Comparison of ENCODE assay signal across 18 cellular contexts in genomic region chr11:96008161-96008560, GRCh38.
DNase-seq lines count a peak whose midpoint lies in the region; ATAC-seq, FAIRE-seq and TF ChIP-seq lines count a peak whose summit lies in the region.
"Had no signal": no experiment of that assay in that cellular context is flagged by ENCODE, and none has a peak within 500 bp of the region (broad histone marks: within the 10 kb centered on the region; RNA-seq: fewer than 3 reads in every experiment).

No MANE protein-coding gene starts in this region.

- no peak overlapping the region for H3K9ac ChIP-seq in astrocyte (ENCODE audit: low read length)

- peaks cover 10% of the 10 kb centered on the region for H3K4me1 ChIP-seq in astrocyte (ENCODE audit: insufficient read depth, low read length)
- peaks cover 5 to 11% (median 10%) of the 10 kb centered on the region in 4 donors for H3K4me1 ChIP-seq in upper lobe of left lung

- no peak for FAIRE-seq in astrocyte (lab: Jason Lieb, UNC)
- no peak for FAIRE-seq in H54 (lab: Jason Lieb, UNC)

- H3K27ac Mint-ChIP-seq in astrocyte (ENCODE audit: unreplicated experiment) = no peak overlapping the region

- peaks cover 8% of the 10 kb centered on the region for H4K20me1 ChIP-seq in astrocyte (ENCODE audit: insufficient read depth, low read length)

- H3K27me3 ChIP-seq in astrocyte (ENCODE audit: insufficient read depth, low read length) = no peaks in the 10 kb centered on the region
- H3K27me3 ChIP-seq in upper lobe of left lung = no peaks in the 10 kb centered on the region

- H3K36me3 Mint-ChIP-seq in astrocyte (ENCODE audit: low read depth, unreplicated experiment) = no peaks in the 10 kb centered on the region

- TF ChIP-seq CTCF in astrocyte (IDR thresholded peaks at IDR 0.05; ENCODE audit: insufficient read depth, low read depth, low read length) (no peak), foreskin fibroblast (IDR thresholded peaks at IDR 0.05; ENCODE audit: low read depth, low read length) (no peak), upper lobe of left lung (IDR thresholded peaks at IDR 0.05) (no peak)

- H3K9me3 ChIP-seq in astrocyte (ENCODE audit: insufficient read depth, low read depth, low read length) = no peaks in the 10 kb centered on the region
- H3K9me3 ChIP-seq in upper lobe of left lung = no peaks in the 10 kb centered on the region

- TF ChIP-seq POLR2A in H54 (IDR thresholded peaks at IDR 0.05; ENCODE audit: low read depth, low read length) (no peak), upper lobe of left lung (IDR thresholded peaks at IDR 0.05) (no peak)

- ATAC-seq in upper lobe of left lung (ENCODE audit: low FRiP score in 2 of 2) = no peak
- ATAC-seq in HG03469 (IDR thresholded peaks at IDR 0.05; ENCODE audit: unreplicated experiment) = no peak

- peaks cover 32% of the 10 kb centered on the region for H3K4me1 Mint-ChIP-seq in astrocyte (ENCODE audit: low read depth, unreplicated experiment)

- no peak overlapping the region for H3K4me3 Mint-ChIP-seq in astrocyte (ENCODE audit: unreplicated experiment)

- no peaks in the 10 kb centered on the region for H3K27me3 Mint-ChIP-seq in astrocyte (ENCODE audit: low read depth, unreplicated experiment)

- H3K27ac ChIP-seq in astrocyte (ENCODE audit: low read depth, low read length) = no peak overlapping the region
- no peak overlapping the region for H3K27ac ChIP-seq in upper lobe of left lung
- H3K27ac ChIP-seq: 22Rv1, C4-2B had no signal

- DNase-seq in NCI-H345 (lab: John Stamatoyannopoulos, UW) = peak; percentile 2
- DNase-seq in NCI-H345 treated with DMSO at 0.1 percent for 48 hours (lab: John Stamatoyannopoulos, UW; ENCODE audit: unreplicated experiment) = no peak
- peak; percentile 54 for DNase-seq in astrocyte (ENCODE audit: low read depth)
- peak; percentile 28 to 46 for DNase-seq in foreskin fibroblast
- no peak for DNase-seq in H54 (ENCODE audit: insufficient read length, low spot score)
- DNase-seq in upper lobe of left lung = no peak
- no peak for DNase-seq in NCI-H774 (lab: John Stamatoyannopoulos, UW)
- DNase-seq: Caco-2, DMS79, GDM1, KG1, NCI-H1092, NCI-H187, SHP77 treated with DMSO at 0.1 percent for 48 hours, SW 1271 had no signal

- H3K4me3 ChIP-seq in astrocyte (ENCODE audit: insufficient read depth, low read depth, low read length) (no peak overlapping the region), foreskin fibroblast (ENCODE audit: low read depth in 1 of 2, low read length in 2 of 2) (no peak overlapping the region), upper lobe of left lung (no peak overlapping the region)

- no peak for TF ChIP-seq EP300 in upper lobe of left lung (IDR thresholded peaks at IDR 0.05)

- no peaks in the 10 kb centered on the region for H3K9me3 Mint-ChIP-seq in astrocyte (ENCODE audit: unreplicated experiment)

- H3K4me2 ChIP-seq in astrocyte (ENCODE audit: low read length) = no peak overlapping the region

- no peak overlapping the region for H2AFZ ChIP-seq in astrocyte (ENCODE audit: low read depth, low read length)

- H3K36me3 ChIP-seq in astrocyte (ENCODE audit: insufficient read depth, low read length) (no peaks in the 10 kb centered on the region), upper lobe of left lung (no peaks in the 10 kb centered on the region)

- 72 to 78% methylated on average over 3 of the region's 3 CpGs for WGBS in upper lobe of left lung, 2 donors

- H3K79me2 ChIP-seq in astrocyte (ENCODE audit: insufficient read depth, low read length) = peaks cover 8% of the 10 kb centered on the region

Comparison
In these comparisons a context has a peak if more than half of its experiments do, and no peak if none do; other contexts are left out.
1. DNase-seq: peak in NCI-H345 (single experiment), astrocyte (single experiment) and foreskin fibroblast (2 of 2); none in NCI-H345 treated with DMSO at 0.1 percent for 48 hours (single experiment), H54 (single experiment), upper lobe of left lung (0 of 2) and NCI-H774 (single experiment).